8 cellular contexts compared by ENCODE assay signal in genomic region chr11:12376259-12376971, GRCh38. TPM values are rescaled to one million over a fixed set of nuclear protein-coding genes. Genes with fewer than 3 reads are reported as not detected.
A peak's percentile ranks its signal among the peaks of the same experiment; 100 is the strongest.
DNase-seq lines count a peak whose midpoint lies in the region; ATAC-seq and TF ChIP-seq lines count a peak whose summit lies in the region.

No MANE protein-coding gene starts in this region.

- H3K27me3 ChIP-seq in A673 (replicated peaks; ENCODE audit: insufficient read depth, low read depth, low read length, poor library complexity): no peaks in the 10 kb centered on the region
- peaks cover 24% of the 10 kb centered on the region for H3K27me3 ChIP-seq in HUES64 (ENCODE audit: insufficient read depth, low read length)
- H3K27me3 ChIP-seq in ectodermal cell (ENCODE audit: control insufficient read depth, insufficient read depth, low read length, poor library complexity, severe bottlenecking): peaks cover 14% of the 10 kb centered on the region
- H3K27me3 ChIP-seq in muscle layer of colon (ENCODE audit: control insufficient read depth in 1 of 2, insufficient read depth in 2 of 2, low read length in 2 of 2): no peaks in the 10 kb centered on the region

- no peaks in the 10 kb centered on the region for H3K9me3 ChIP-seq in A673 (ENCODE audit: low read depth, low read length, poor library complexity, severe bottlenecking)
- no peaks in the 10 kb centered on the region for H3K9me3 ChIP-seq in HUES64 (ENCODE audit: insufficient read depth, low read depth, low read length)
- H3K9me3 ChIP-seq in ectodermal cell (ENCODE audit: control insufficient read depth, low read length): no peaks in the 10 kb centered on the region
- no peaks in the 10 kb centered on the region for H3K9me3 ChIP-seq in muscle layer of colon (ENCODE audit: low read length)

- peak overlapping the region; percentile 89; the same call in 1 of the 2 replicates for H3K9ac ChIP-seq in HUES64 (ENCODE audit: low read depth, low read length)
- H3K9ac ChIP-seq in muscle layer of colon (ENCODE audit: low read length): peak overlapping the region; percentile 21

- TF ChIP-seq CTCF in A673 (conservative IDR thresholded peaks at IDR 0.05; ENCODE audit: low read depth, low read length): no peak

- no peaks in the 10 kb centered on the region for H3K36me3 ChIP-seq in A673 (ENCODE audit: insufficient read depth, low read length, poor library complexity, severe bottlenecking)
- no peaks in the 10 kb centered on the region for H3K36me3 ChIP-seq in HUES64 (ENCODE audit: insufficient read depth, low read length)
- H3K36me3 ChIP-seq in ectodermal cell (ENCODE audit: control insufficient read depth, insufficient read depth, low read length): no peaks in the 10 kb centered on the region
- H3K36me3 ChIP-seq in muscle layer of colon (ENCODE audit: insufficient read depth, low read length): peaks cover 14% of the 10 kb centered on the region

- H3K4me1 ChIP-seq in A673 (ENCODE audit: insufficient read depth, low read length, poor library complexity, severe bottlenecking): no peaks in the 10 kb centered on the region
- peaks cover 6% of the 10 kb centered on the region; the same call in 1 of the 2 replicates for H3K4me1 ChIP-seq in HUES64 (ENCODE audit: insufficient read depth, low read length)
- H3K4me1 ChIP-seq in ectodermal cell (ENCODE audit: control insufficient read depth, insufficient read depth, low read length): no peaks in the 10 kb centered on the region
- peaks cover 46% of the 10 kb centered on the region for H3K4me1 ChIP-seq in muscle layer of colon (ENCODE audit: insufficient read depth, low read length)

- H3K4me3 ChIP-seq in A673 (ENCODE audit: low read depth, low read length, poor library complexity, severe bottlenecking) (no peak overlapping the region), HUES64 (ENCODE audit: low read length) (peak overlapping the region; percentile 78), ectodermal cell (ENCODE audit: insufficient read depth, low read depth, low read length) (peak overlapping the region; percentile 46), muscle layer of colon (ENCODE audit: low read depth in 1 of 2, low read length in 2 of 2) (peak overlapping the region in 1 of 2 donors; percentile 55)

- intact Hi-C loops in A673 (cut with micrococcal nuclease; ENCODE audit: unreplicated experiment): no loop called here

- peak; percentile 12 for DNase-seq in A673 (ENCODE audit: low spot score)
- no peak for DNase-seq in activated CD4-positive, alpha-beta T cell treated with anti-CD3 and anti-CD28 coated beads for 4 hours

- POLR2A ChIA-PET in A673 (lab: Charles Lee; ENCODE audit: low non-redundant PET): no interaction called here

- H3K27ac ChIP-seq in A673 (ENCODE audit: low read depth, low read length, poor library complexity, severe bottlenecking): no peak overlapping the region
- H3K27ac ChIP-seq in HUES64 (ENCODE audit: low read depth, low read length): no peak overlapping the region
- no peak overlapping the region for H3K27ac ChIP-seq in ectodermal cell (ENCODE audit: insufficient read depth, low read depth, low read length, poor library complexity, severe bottlenecking)
- peak overlapping the region; percentile 93 for H3K27ac ChIP-seq in muscle layer of colon (ENCODE audit: low read depth, low read length)

- BruUV-seq in A673 (replicated peaks; lab: Mats Ljungman, UMichigan): no TSS peak

- CTCF ChIA-PET in A673 (lab: Charles Lee): no interaction called here

- ATAC-seq in HG03354 (IDR thresholded peaks at IDR 0.05; ENCODE audit: poor library complexity, severe bottlenecking, unreplicated experiment) (no peak), GM21515 (IDR thresholded peaks at IDR 0.05; ENCODE audit: unreplicated experiment) (no peak)
- no peak for ATAC-seq in activated CD4-positive, CD25-positive, alpha-beta regulatory T cell treated with anti-CD3 and anti-CD28 coated beads, Interleukin-2, amount 50 U/mL, for 24 hours

- WGBS in HUES64: 60% methylated on average over 11 of the region's 11 CpGs
- WGBS in ectodermal cell, 2 experiments: 60 to 64% methylated on average over 11 of the region's 11 CpGs

RNA-seq across cellular contexts. Expression of gene PARVA, which starts 1.0 kb away (rescaled TPM):
- 15.2 and 17.4 TPM in 2 replicates for total RNA-seq in A673 (2021)
- 11.7 TPM for polyA plus RNA-seq in HUES64 (2013, experiment 1 of 2)
- 11.1 TPM for polyA plus RNA-seq in HUES64 (2013, experiment 2 of 2)
- polyA plus RNA-seq in ectodermal cell (2013, experiment 1 of 4): 25.2 TPM
- 24.9 TPM for polyA plus RNA-seq in ectodermal cell (2013, experiment 2 of 4)
- polyA plus RNA-seq in ectodermal cell (2013, experiment 3 of 4): 14.9 TPM
- polyA plus RNA-seq in ectodermal cell (2013, experiment 4 of 4): 16.9 TPM
